17 cellular contexts compared by ENCODE assay signal in the genomic region with DNA sequence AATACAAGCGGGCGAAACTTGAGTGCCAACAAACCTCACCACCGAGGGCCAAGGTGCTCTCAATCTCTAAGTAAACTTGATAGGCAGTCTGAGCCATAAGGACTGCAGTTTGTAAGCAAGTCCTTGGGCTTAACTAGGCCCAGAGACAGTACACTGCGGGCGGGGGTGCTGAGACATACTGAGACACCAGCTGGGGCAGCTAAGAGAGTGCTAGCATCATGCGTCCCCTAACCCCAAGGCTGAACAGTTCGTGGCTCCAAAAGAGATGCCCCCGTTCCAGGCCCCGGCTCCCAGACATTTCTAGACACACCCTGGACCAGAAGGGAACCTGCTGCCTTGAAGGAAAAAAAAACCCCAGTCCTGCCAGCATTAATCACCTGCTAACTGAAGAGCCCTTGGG.
DNase-seq lines count a peak whose midpoint lies in the region; ATAC-seq and TF ChIP-seq lines count a peak whose summit lies in the region.
"Had no signal": no experiment of that assay in that cellular context is flagged by ENCODE, and none has a peak within 500 bp of the region (broad histone marks: within the 10 kb centered on the region; RNA-seq: fewer than 3 reads in every experiment).

No MANE protein-coding gene starts in this region.

- H3K4me3 ChIP-seq in trophoblast cell (ENCODE audit: low read depth, low read length) (no peak overlapping the region), gastroesophageal sphincter (no peak overlapping the region)
- H3K4me3 ChIP-seq: A549; BLaER1 treated with 17β-estradiol and CSF1 and Interleukin-3, amounts not matched to agents 10 nM and 100 nM; GM12878 had no signal

- H3K14ac ChIP-seq in trophoblast cell (ENCODE audit: low read length), result no peak overlapping the region

- H2AFZ ChIP-seq in trophoblast cell (ENCODE audit: insufficient read depth, low read length, poor library complexity), result no peak overlapping the region

- H3K27ac ChIP-seq in trophoblast cell (ENCODE audit: low read depth, low read length) (no peak overlapping the region), gastroesophageal sphincter (no peak overlapping the region)
- H3K27ac ChIP-seq: 22Rv1; A549; BLaER1 treated with 17β-estradiol and CSF1 and Interleukin-3, amounts not matched to agents 10 nM and 100 nM; C4-2B had no signal

- H3K9ac ChIP-seq in trophoblast cell (ENCODE audit: low read length), result no peak overlapping the region
- H3K9ac ChIP-seq: BLaER1 treated with 17β-estradiol and CSF1 and Interleukin-3, amounts not matched to agents 10 nM and 100 nM had no signal

- H2BK5ac ChIP-seq in trophoblast cell (ENCODE audit: low read depth, low read length, poor library complexity), result no peak overlapping the region

- no peak for ATAC-seq in gastroesophageal sphincter
- ATAC-seq: A549; CD8-positive, alpha-beta T cell; GM12878 had no signal

- H3K4me1 ChIP-seq in trophoblast cell (ENCODE audit: control insufficient read depth in 1 of 2, insufficient read depth in 2 of 2, low read length in 2 of 2), result no peaks in the 10 kb centered on the region
- H3K4me1 ChIP-seq in gastroesophageal sphincter, result no peaks in the 10 kb centered on the region
- H3K4me1 ChIP-seq: A549; BLaER1 treated with 17β-estradiol and CSF1 and Interleukin-3, amounts not matched to agents 10 nM and 100 nM; Caco-2 had no signal

- no peak overlapping the region for H4K8ac ChIP-seq in trophoblast cell (ENCODE audit: low read depth, low read length)

- no peaks in the 10 kb centered on the region for H3K79me1 ChIP-seq in trophoblast cell (ENCODE audit: low read length)

- no peak for TF ChIP-seq CTCF in gastroesophageal sphincter (IDR thresholded peaks at IDR 0.05)
- no peak for TF ChIP-seq CTCF in GM10248 (IDR thresholded peaks at IDR 0.05; ENCODE audit: control extremely low read depth, extremely low read depth, low read depth, missing control alignments)

- no peaks in the 10 kb centered on the region for H3K27me3 ChIP-seq in trophoblast cell (ENCODE audit: insufficient read depth, low read length)
- no peaks in the 10 kb centered on the region for H3K27me3 ChIP-seq in gastroesophageal sphincter
- H3K27me3 ChIP-seq: BLaER1 treated with 17β-estradiol and CSF1 and Interleukin-3, amounts not matched to agents 10 nM and 100 nM had no signal

- no peak for TF ChIP-seq POLR2A in gastroesophageal sphincter (IDR thresholded peaks at IDR 0.05)

- H3K23ac ChIP-seq in trophoblast cell (ENCODE audit: low read length), result no peak overlapping the region

- no peak overlapping the region for H3K4me2 ChIP-seq in trophoblast cell (ENCODE audit: low read length)
- H3K4me2 ChIP-seq: A549; BLaER1 treated with 17β-estradiol and CSF1 and Interleukin-3, amounts not matched to agents 10 nM and 100 nM had no signal

- CTCF ChIA-PET in GM10248 (lab: Yijun Ruan, JAX), result interaction anchor here (1.1 kb wide), 1 partner anchor 45 kb away, joined by 3 read pairs; no protein-coding TSS in a partner anchor

- H3K4ac ChIP-seq in trophoblast cell (ENCODE audit: low read depth, low read length), result no peak overlapping the region

- H3K9me3 ChIP-seq in trophoblast cell (ENCODE audit: insufficient read depth, low read depth, low read length) (no peaks in the 10 kb centered on the region), gastroesophageal sphincter (no peaks in the 10 kb centered on the region)
- H3K9me3 ChIP-seq: A549, Caco-2 had no signal

- H2BK12ac ChIP-seq in trophoblast cell (ENCODE audit: low read length), result no peak overlapping the region

- H2AK5ac ChIP-seq in trophoblast cell (ENCODE audit: low read length), result no peak overlapping the region

- H3K18ac ChIP-seq in trophoblast cell (ENCODE audit: low read length), result no peak overlapping the region

- POLR2A ChIA-PET in GM10248 (lab: Yijun Ruan, JAX), result no interaction called here

- TF ChIP-seq EP300 in gastroesophageal sphincter (IDR thresholded peaks at IDR 0.05), result no peak

- H2BK120ac ChIP-seq in trophoblast cell (ENCODE audit: insufficient read depth, low read length, poor library complexity), result no peak overlapping the region

- no peaks in the 10 kb centered on the region for H3K79me2 ChIP-seq in trophoblast cell (ENCODE audit: control insufficient read depth, insufficient read depth, low read length, poor library complexity)

- no peak overlapping the region for H4K91ac ChIP-seq in trophoblast cell (ENCODE audit: low read depth, low read length)

- H3K36me3 ChIP-seq in trophoblast cell (ENCODE audit: control insufficient read depth in 1 of 2, insufficient read depth in 2 of 2, low read length in 2 of 2), result no peaks in the 10 kb centered on the region
- H3K36me3 ChIP-seq in gastroesophageal sphincter, result no peaks in the 10 kb centered on the region
- H3K36me3 ChIP-seq: BLaER1 treated with 17β-estradiol and CSF1 and Interleukin-3, amounts not matched to agents 10 nM and 100 nM had no signal

- no CpG with 5 or more reads among the region's 9 CpGs for WGBS in trophoblast cell (ENCODE audit: extremely low coverage, insufficient coverage, insufficient read length)
- WGBS in gastroesophageal sphincter (ENCODE audit: low coverage in 1 of 2), 2 donors, result no CpG with 5 or more reads among the region's 9 CpGs

- DNase-seq in activated gamma-delta T cell (lab: John Stamatoyannopoulos, UW) (peak; percentile 1), activated gamma-delta T cell treated with Interleukin-2 at 50 U/mL for 16 hours (no peak), trophoblast cell (no peak), GM10248 (ENCODE audit: extremely low spot score) (no peak)
- DNase-seq: AML-193; Caco-2; Calu3; CD4-positive, alpha-beta T cell; CD8-positive, alpha-beta T cell; DMS79 treated with DMSO at 0.1 percent for 48 hours; GF-D8 had no signal

- H4K12ac ChIP-seq in trophoblast cell (ENCODE audit: low read depth, low read length), result peak overlapping the region; percentile 54
